Comparison of ENCODE assay signal across 9 cellular contexts in genomic region chr1:155082301-155082940, GRCh38. TPM values are rescaled to one million over a fixed set of nuclear protein-coding genes. Genes with fewer than 3 reads are reported as not detected.
DNase-seq lines count a peak whose midpoint lies in the region; ATAC-seq, FAIRE-seq and TF ChIP-seq lines count a peak whose summit lies in the region.
"Had no signal": no experiment of that assay in that cellular context is flagged by ENCODE, and none has a peak within 500 bp of the region (broad histone marks: within the 10 kb centered on the region; RNA-seq: fewer than 3 reads in every experiment).

No MANE protein-coding gene starts in this region.

- H2AFZ ChIP-seq in HepG2 (ENCODE audit: low read length) = no peak overlapping the region

- intact Hi-C loops in HepG2 (cut with micrococcal nuclease; ENCODE audit: unreplicated experiment) = loop anchor here (5.0 to 10.0 kb wide), 2 partner anchors 35 to 178 kb away; no protein-coding TSS in a partner anchor
- intact Hi-C loops in right lobe of liver (cut with DNase I) = no loop called here
- intact Hi-C loops in vagina (cut with DNase I) = no loop called here

- POLR2A ChIA-PET in HepG2 (lab: Yijun Ruan, JAX) = no interaction called here

- no peak overlapping the region for H3K27ac ChIP-seq in HepG2 (ENCODE audit: extremely low read length, insufficient read depth, low read length)
- no peak overlapping the region for H3K27ac ChIP-seq in right lobe of liver
- peak overlapping the region; percentile 51 for H3K27ac ChIP-seq in vagina

- H3K27ac Mint-ChIP-seq in activated T-cell treated with anti-CD3 and anti-CD28 coated beads, Interleukin-2, amount 50 U/mL, for 72 hours = no peak overlapping the region

- H3K4me3 ChIP-seq in HepG2 (replicated peaks in 1 of 3; ENCODE audit: insufficient read depth in 1 of 3, low read depth in 2 of 3, low read length in 3 of 3) (peak overlapping the region; percentile 22 to 70 (median 41); a peak in 5 of 6 replicates), right lobe of liver (no peak overlapping the region), vagina (peak overlapping the region; percentile 38 to 43)

- peaks cover 0 to 2% of the 10 kb centered on the region in 2 donors for H3K36me3 Mint-ChIP-seq in activated T-cell treated with anti-CD3 and anti-CD28 coated beads, Interleukin-2, amount 50 U/mL, for 72 hours (ENCODE audit: insufficient read depth in 2 of 2)

- ATAC-seq in HepG2 (no peak), right lobe of liver (no peak), GM18511 (IDR thresholded peaks at IDR 0.05; ENCODE audit: unreplicated experiment) (no peak), GM21526 (IDR thresholded peaks at IDR 0.05; ENCODE audit: low FRiP score, unreplicated experiment) (no peak)
- no peak for ATAC-seq in activated T-cell treated with anti-CD3 and anti-CD28 coated beads, Interleukin-2, amount 50 U/mL, for 72 hours (replicated peaks in 1 of 2)

- WGBS in HepG2 (ENCODE audit: low lambda C conversion rate) = 5% methylated on average over 28 of the region's 34 CpGs
- WGBS in right lobe of liver (ENCODE audit: insufficient coverage, low coverage, low lambda C conversion rate, missing lambda C conversion rate) = 1% methylated on average over 14 of the region's 34 CpGs

- H3K79me2 ChIP-seq in HepG2 (ENCODE audit: insufficient read depth, low read length) = no peaks in the 10 kb centered on the region

- peaks cover 4% of the 10 kb centered on the region; the same call in 1 of the 2 replicates for H4K20me1 ChIP-seq in HepG2 (ENCODE audit: insufficient read depth, low read length)

- DNase-seq in HepG2 (ENCODE audit: low spot score) (no peak), right lobe of liver (no peak), left kidney (ENCODE audit: low read depth, low spot score) (peak; percentile 48), vagina (ENCODE audit: extremely low spot score in 2 of 2) (peak in 1 of 2 donors; percentile 71), hippocampal formation (lab: John Stamatoyannopoulos, UW) (no peak)
- DNase-seq in activated T-cell treated with anti-CD3 and anti-CD28 coated beads, Interleukin-2, amount 50 U/mL, for 72 hours = peak in 1 of 2 donors; percentile 44

- peak overlapping the region; percentile 70 to 72 for H3K4me3 Mint-ChIP-seq in activated T-cell treated with anti-CD3 and anti-CD28 coated beads, Interleukin-2, amount 50 U/mL, for 72 hours

- H3K27me3 Mint-ChIP-seq in activated T-cell treated with anti-CD3 and anti-CD28 coated beads, Interleukin-2, amount 50 U/mL, for 72 hours (ENCODE audit: low read depth) = peaks cover 43% of the 10 kb centered on the region

- peak overlapping the region; percentile 90 for H3K4me2 ChIP-seq in HepG2 (ENCODE audit: low read depth, low read length)

- H3K27me3 ChIP-seq in HepG2 (ENCODE audit: control insufficient read depth in 1 of 2, insufficient read depth in 2 of 2, low read length in 2 of 2) (peaks cover 27 to 69% of the 10 kb centered on the region in 2 experiments), right lobe of liver (peaks cover 18 to 34% of the 10 kb centered on the region in 2 donors), vagina (peaks cover 24% of the 10 kb centered on the region)

- BruUV-seq in HepG2 (replicated peaks; lab: Mats Ljungman, UMichigan) = no TSS peak

- H3K9me3 ChIP-seq in HepG2 (ENCODE audit: low read length) (no peaks in the 10 kb centered on the region), right lobe of liver (no peaks in the 10 kb centered on the region), vagina (no peaks in the 10 kb centered on the region)

- peaks cover 47% of the 10 kb centered on the region for H3K4me1 Mint-ChIP-seq in activated T-cell treated with anti-CD3 and anti-CD28 coated beads, Interleukin-2, amount 50 U/mL, for 72 hours (ENCODE audit: low read depth)

- H3K36me3 ChIP-seq in HepG2 (replicated peaks in 1 of 2; ENCODE audit: control insufficient read depth in 1 of 2, insufficient read depth in 2 of 2, low read length in 2 of 2) (no peaks in the 10 kb centered on the region), right lobe of liver (no peaks in the 10 kb centered on the region), vagina (no peaks in the 10 kb centered on the region)

- H3K9ac ChIP-seq in HepG2 (ENCODE audit: insufficient read depth, low read depth, low read length) = no peak overlapping the region

- in situ Hi-C loops in HepG2 (cut with HindIII; ENCODE audit: extremely low pct_ligation_motif_present, low pct_unique_long_range_greater_than_20kb) = no loop called here

- TF ChIP-seq POLR2A in HepG2 (IDR thresholded peaks at IDR 0.05; ENCODE audit: insufficient read depth in 1 of 2, low read depth in 2 of 2, low read length in 2 of 2) (no peak), right lobe of liver (IDR thresholded peaks at IDR 0.05) (no peak), vagina (IDR thresholded peaks at IDR 0.05) (no peak)

- CTCF ChIA-PET in HepG2 (lab: Yijun Ruan, JAX; ENCODE audit: low intra/inter-chr PET ratio, low total read pairs) = no interaction called here

- no peak for FAIRE-seq in HepG2 (lab: Jason Lieb, UNC)

- H3K4me1 ChIP-seq in HepG2 (ENCODE audit: insufficient read depth, low read length) (peaks cover 88% of the 10 kb centered on the region), right lobe of liver (peaks cover 0 to 55% (median 22%) of the 10 kb centered on the region in 4 donors), vagina (peaks cover 70% of the 10 kb centered on the region)

- TF ChIP-seq CTCF in HepG2 (CRISPR knock-in tag; IDR thresholded peaks at IDR 0.05) (no peak), right lobe of liver (IDR thresholded peaks at IDR 0.05) (no peak), vagina (IDR thresholded peaks at IDR 0.05) (no peak)

- no peaks in the 10 kb centered on the region for H3K9me3 Mint-ChIP-seq in activated T-cell treated with anti-CD3 and anti-CD28 coated beads, Interleukin-2, amount 50 U/mL, for 72 hours

- TF ChIP-seq EP300 in HepG2 (IDR thresholded peaks at IDR 0.05; ENCODE audit: low read depth in 2 of 2, low read length in 2 of 2) = no peak
- no peak for TF ChIP-seq EP300 in HepG2 (CRISPR knock-in tag; IDR thresholded peaks at IDR 0.05; ENCODE audit: borderline replicate concordance)

- TF ChIP-seq RAD21 in HepG2 (CRISPR knock-in tag; IDR thresholded peaks at IDR 0.05) = no peak

RNA-seq across cellular contexts. Expression of gene EFNA3, which starts 3.8 kb away (rescaled TPM):
- total RNA-seq in HepG2 (2016; rRNA removed; fragmentation: Illumina TruSeq; extraction: Trizol) = 1.0 and 1.6 TPM in 2 replicates
- 0.62 and 0.71 TPM in 2 replicates for total RNA-seq in HepG2 (2016; cell fraction: cytosol; rRNA removed; fragmentation: Illumina TruSeq; extraction: Trizol; ENCODE audit: low read depth)
- 1.1 and 1.4 TPM in 2 replicates for total RNA-seq in HepG2 (2016; cell fraction: insoluble cytoplasmic fraction; rRNA removed; fragmentation: Illumina TruSeq; extraction: Trizol)
- 1.1 TPM in 2 replicates for total RNA-seq in HepG2 (2016; cell fraction: membrane; rRNA removed; fragmentation: Illumina TruSeq; extraction: Trizol)
- total RNA-seq in HepG2 (2016; cell fraction: nucleus; rRNA removed; fragmentation: Illumina TruSeq; extraction: Trizol) = 0.22 and 0.34 TPM in 2 replicates
- 5.7 and 6.8 TPM in 2 replicates for polyA plus RNA-seq in HepG2 (2011; rRNA removed)
- polyA plus RNA-seq in HepG2 (2011; cell fraction: cytosol; rRNA removed) = 3.6 and 6.1 TPM in 2 replicates
- polyA plus RNA-seq in HepG2 (2011; cell fraction: nucleus; rRNA removed) = 6.0 and 6.7 TPM in 2 replicates
- polyA plus RNA-seq in HepG2 (2012) = 4.7 and 5.0 TPM in 2 replicates
- polyA plus RNA-seq in HepG2 (2016; cell fraction: cytosol; fragmentation: Illumina TruSeq; extraction: Trizol; ENCODE audit: low read depth) = 0.71 and 0.87 TPM in 2 replicates
- polyA plus RNA-seq in HepG2 (2016; cell fraction: insoluble cytoplasmic fraction; fragmentation: Illumina TruSeq; extraction: Trizol; ENCODE audit: low read depth) = 1.6 and 1.7 TPM in 2 replicates
- polyA plus RNA-seq in HepG2 (2016; cell fraction: membrane; fragmentation: Illumina TruSeq; extraction: Trizol; ENCODE audit: low read depth) = 0.94 and 1.0 TPM in 2 replicates
- 1.4 and 2.1 TPM in 2 replicates for polyA plus RNA-seq in HepG2 (2016; cell fraction: nucleus; fragmentation: Illumina TruSeq; extraction: Trizol; ENCODE audit: insufficient read depth, low read depth)
- 8.7 and 10.6 TPM in 2 replicates for polyA minus RNA-seq in HepG2 (2011; rRNA and poly(A)+ RNA removed; ENCODE audit: low replicate concordance)
- polyA minus RNA-seq in HepG2 (2011; cell fraction: cytosol; rRNA and poly(A)+ RNA removed) = 1.8 and 2.5 TPM in 2 replicates
- 1.2 TPM in 1 of 2 replicates, not detected in the other for polyA minus RNA-seq in HepG2 (2011; cell fraction: nucleus; rRNA and poly(A)+ RNA removed)
- total RNA-seq in right lobe of liver = 1 to 10 TPM in 4 of 6 experiments, under 1 TPM in 2; 0.26 to 4.0 (median 2.5) TPM
- 1 to 10 TPM; 4.1 to 4.7 TPM for total RNA-seq in activated T-cell treated with anti-CD3 and anti-CD28 coated beads, Interleukin-2, amount 50 U/mL, for 72 hours
- total RNA-seq in vagina = 22.3 TPM

RNA-seq across cellular contexts. Expression of gene EFNA4, which starts 18.9 kb away (rescaled TPM):
- 9.3 and 17.2 TPM in 2 replicates for total RNA-seq in HepG2 (2016; rRNA removed; fragmentation: Illumina TruSeq; extraction: Trizol)
- 7.3 and 8.5 TPM in 2 replicates for total RNA-seq in HepG2 (2016; cell fraction: cytosol; rRNA removed; fragmentation: Illumina TruSeq; extraction: Trizol; ENCODE audit: low read depth)
- 11.0 and 17.1 TPM in 2 replicates for total RNA-seq in HepG2 (2016; cell fraction: insoluble cytoplasmic fraction; rRNA removed; fragmentation: Illumina TruSeq; extraction: Trizol)
- 8.8 and 11.0 TPM in 2 replicates for total RNA-seq in HepG2 (2016; cell fraction: membrane; rRNA removed; fragmentation: Illumina TruSeq; extraction: Trizol)
- 11.6 and 14.7 TPM in 2 replicates for total RNA-seq in HepG2 (2016; cell fraction: nucleus; rRNA removed; fragmentation: Illumina TruSeq; extraction: Trizol)
- 12.0 and 13.9 TPM in 2 replicates for polyA plus RNA-seq in HepG2 (2011; rRNA removed)
- polyA plus RNA-seq in HepG2 (2011; cell fraction: cytosol; rRNA removed) = 10.6 and 13.8 TPM in 2 replicates
- 8.4 and 8.6 TPM in 2 replicates for polyA plus RNA-seq in HepG2 (2011; cell fraction: nucleus; rRNA removed)
- 6.5 and 7.0 TPM in 2 replicates for polyA plus RNA-seq in HepG2 (2012)
- polyA plus RNA-seq in HepG2 (2016; cell fraction: cytosol; fragmentation: Illumina TruSeq; extraction: Trizol; ENCODE audit: low read depth) = 3.8 and 4.4 TPM in 2 replicates
- polyA plus RNA-seq in HepG2 (2016; cell fraction: insoluble cytoplasmic fraction; fragmentation: Illumina TruSeq; extraction: Trizol; ENCODE audit: low read depth) = 9.8 and 11.5 TPM in 2 replicates
- 5.1 and 5.2 TPM in 2 replicates for polyA plus RNA-seq in HepG2 (2016; cell fraction: membrane; fragmentation: Illumina TruSeq; extraction: Trizol; ENCODE audit: low read depth)
- 25.7 and 27.9 TPM in 2 replicates for polyA plus RNA-seq in HepG2 (2016; cell fraction: nucleus; fragmentation: Illumina TruSeq; extraction: Trizol; ENCODE audit: insufficient read depth, low read depth)
- polyA minus RNA-seq in HepG2 (2011; rRNA and poly(A)+ RNA removed; ENCODE audit: low replicate concordance) = 11.1 and 12.4 TPM in 2 replicates
- polyA minus RNA-seq in HepG2 (2011; cell fraction: cytosol; rRNA and poly(A)+ RNA removed) = 4.8 and 5.1 TPM in 2 replicates
- polyA minus RNA-seq in HepG2 (2011; cell fraction: nucleus; rRNA and poly(A)+ RNA removed) = 2.4 and 3.6 TPM in 2 replicates
- 1 to 10 TPM; 2.3 to 6.4 (median 3.0) TPM for total RNA-seq in right lobe of liver
- total RNA-seq in activated T-cell treated with anti-CD3 and anti-CD28 coated beads, Interleukin-2, amount 50 U/mL, for 72 hours = 1 to 10 TPM; 3.4 to 4.0 TPM
- total RNA-seq in vagina = 13.8 TPM

RNA-seq across cellular contexts. Expression of gene ADAM15, which starts 31.3 kb away (rescaled TPM):
- 12.3 and 25.6 TPM in 2 replicates for total RNA-seq in HepG2 (2016; rRNA removed; fragmentation: Illumina TruSeq; extraction: Trizol)
- total RNA-seq in HepG2 (2016; cell fraction: cytosol; rRNA removed; fragmentation: Illumina TruSeq; extraction: Trizol; ENCODE audit: low read depth) = 9.4 and 10.0 TPM in 2 replicates
- total RNA-seq in HepG2 (2016; cell fraction: insoluble cytoplasmic fraction; rRNA removed; fragmentation: Illumina TruSeq; extraction: Trizol) = 11.8 and 25.5 TPM in 2 replicates
- 12.6 and 15.4 TPM in 2 replicates for total RNA-seq in HepG2 (2016; cell fraction: membrane; rRNA removed; fragmentation: Illumina TruSeq; extraction: Trizol)
- 22.9 and 27.4 TPM in 2 replicates for total RNA-seq in HepG2 (2016; cell fraction: nucleus; rRNA removed; fragmentation: Illumina TruSeq; extraction: Trizol)
- 17.9 and 24.0 TPM in 2 replicates for polyA plus RNA-seq in HepG2 (2011; rRNA removed)
- polyA plus RNA-seq in HepG2 (2011; cell fraction: cytosol; rRNA removed) = 12.5 and 21.6 TPM in 2 replicates
- 100 and 115 TPM in 2 replicates for polyA plus RNA-seq in HepG2 (2011; cell fraction: nucleus; rRNA removed)
- polyA plus RNA-seq in HepG2 (2012) = 14.8 and 20.2 TPM in 2 replicates
- 8.0 and 8.2 TPM in 2 replicates for polyA plus RNA-seq in HepG2 (2016; cell fraction: cytosol; fragmentation: Illumina TruSeq; extraction: Trizol; ENCODE audit: low read depth)
- 10.2 and 14.0 TPM in 2 replicates for polyA plus RNA-seq in HepG2 (2016; cell fraction: insoluble cytoplasmic fraction; fragmentation: Illumina TruSeq; extraction: Trizol; ENCODE audit: low read depth)
- 11.2 and 16.1 TPM in 2 replicates for polyA plus RNA-seq in HepG2 (2016; cell fraction: membrane; fragmentation: Illumina TruSeq; extraction: Trizol; ENCODE audit: low read depth)
- 65.2 and 66.0 TPM in 2 replicates for polyA plus RNA-seq in HepG2 (2016; cell fraction: nucleus; fragmentation: Illumina TruSeq; extraction: Trizol; ENCODE audit: insufficient read depth, low read depth)
- polyA minus RNA-seq in HepG2 (2011; rRNA and poly(A)+ RNA removed; ENCODE audit: low replicate concordance) = 69.0 and 416 TPM in 2 replicates
- polyA minus RNA-seq in HepG2 (2011; cell fraction: cytosol; rRNA and poly(A)+ RNA removed) = 13.6 and 23.7 TPM in 2 replicates
- polyA minus RNA-seq in HepG2 (2011; cell fraction: nucleus; rRNA and poly(A)+ RNA removed) = 19.4 and 22.5 TPM in 2 replicates
- 10 to 100 TPM; 16.2 to 33.9 (median 26.4) TPM for total RNA-seq in right lobe of liver
- 10 to 100 TPM; 40.8 to 42.1 TPM for total RNA-seq in activated T-cell treated with anti-CD3 and anti-CD28 coated beads, Interleukin-2, amount 50 U/mL, for 72 hours
- total RNA-seq in vagina = 193 TPM

RNA-seq across cellular contexts. Expression of gene EFNA1, which starts 45.3 kb away (rescaled TPM):
- total RNA-seq in HepG2 (2016; rRNA removed; fragmentation: Illumina TruSeq; extraction: Trizol) (41.2 and 81.8 TPM in 2 replicates), right lobe of liver (100 to 1,000 TPM in 5 of 6 experiments, 10 to 100 TPM in 1; 87.5 to 419 (median 196) TPM), vagina (57.9 TPM)
- 20.3 and 22.5 TPM in 2 replicates for total RNA-seq in HepG2 (2016; cell fraction: cytosol; rRNA removed; fragmentation: Illumina TruSeq; extraction: Trizol; ENCODE audit: low read depth)
- 43.8 and 83.7 TPM in 2 replicates for total RNA-seq in HepG2 (2016; cell fraction: insoluble cytoplasmic fraction; rRNA removed; fragmentation: Illumina TruSeq; extraction: Trizol)
- total RNA-seq in HepG2 (2016; cell fraction: membrane; rRNA removed; fragmentation: Illumina TruSeq; extraction: Trizol) = 37.3 and 39.8 TPM in 2 replicates
- 83.6 and 87.9 TPM in 2 replicates for total RNA-seq in HepG2 (2016; cell fraction: nucleus; rRNA removed; fragmentation: Illumina TruSeq; extraction: Trizol)
- 874 and 1,163 TPM in 2 replicates for polyA plus RNA-seq in HepG2 (2011; rRNA removed)
- polyA plus RNA-seq in HepG2 (2011; cell fraction: cytosol; rRNA removed) = 750 and 916 TPM in 2 replicates
- 390 and 585 TPM in 2 replicates for polyA plus RNA-seq in HepG2 (2011; cell fraction: nucleus; rRNA removed)
- 254 and 427 TPM in 2 replicates for polyA plus RNA-seq in HepG2 (2012)
- 16.7 and 18.6 TPM in 2 replicates for polyA plus RNA-seq in HepG2 (2016; cell fraction: cytosol; fragmentation: Illumina TruSeq; extraction: Trizol; ENCODE audit: low read depth)
- 45.4 and 47.8 TPM in 2 replicates for polyA plus RNA-seq in HepG2 (2016; cell fraction: insoluble cytoplasmic fraction; fragmentation: Illumina TruSeq; extraction: Trizol; ENCODE audit: low read depth)
- polyA plus RNA-seq in HepG2 (2016; cell fraction: membrane; fragmentation: Illumina TruSeq; extraction: Trizol; ENCODE audit: low read depth) = 25.2 and 27.9 TPM in 2 replicates
- polyA plus RNA-seq in HepG2 (2016; cell fraction: nucleus; fragmentation: Illumina TruSeq; extraction: Trizol; ENCODE audit: insufficient read depth, low read depth) = 175 and 184 TPM in 2 replicates
- 139 and 593 TPM in 2 replicates for polyA minus RNA-seq in HepG2 (2011; rRNA and poly(A)+ RNA removed; ENCODE audit: low replicate concordance)
- 195 and 264 TPM in 2 replicates for polyA minus RNA-seq in HepG2 (2011; cell fraction: cytosol; rRNA and poly(A)+ RNA removed)
- 72.6 and 120 TPM in 2 replicates for polyA minus RNA-seq in HepG2 (2011; cell fraction: nucleus; rRNA and poly(A)+ RNA removed)
- total RNA-seq in activated T-cell treated with anti-CD3 and anti-CD28 coated beads, Interleukin-2, amount 50 U/mL, for 72 hours = 1 to 10 TPM in 1 of 2 donors, under 1 TPM in 1; 1.00 to 1.4 TPM

RNA-seq across cellular contexts. Expression of gene DCST1, which starts 48.8 kb away (rescaled TPM):
- total RNA-seq in HepG2 (2016; rRNA removed; fragmentation: Illumina TruSeq; extraction: Trizol) (not detected in 2 replicates), right lobe of liver (not detected), vagina (not detected)
- total RNA-seq in HepG2 (2016; cell fraction: cytosol; rRNA removed; fragmentation: Illumina TruSeq; extraction: Trizol; ENCODE audit: low read depth) = not detected in 2 replicates
- not detected in 2 replicates for total RNA-seq in HepG2 (2016; cell fraction: insoluble cytoplasmic fraction; rRNA removed; fragmentation: Illumina TruSeq; extraction: Trizol)
- total RNA-seq in HepG2 (2016; cell fraction: membrane; rRNA removed; fragmentation: Illumina TruSeq; extraction: Trizol) = not detected in 2 replicates
- not detected in 2 replicates for total RNA-seq in HepG2 (2016; cell fraction: nucleus; rRNA removed; fragmentation: Illumina TruSeq; extraction: Trizol)
- polyA plus RNA-seq in HepG2 (2011; rRNA removed) = 0.04 TPM in 1 of 2 replicates, not detected in the other
- polyA plus RNA-seq in HepG2 (2011; cell fraction: cytosol; rRNA removed) = not detected in 2 replicates
- 0.19 and 0.24 TPM in 2 replicates for polyA plus RNA-seq in HepG2 (2011; cell fraction: nucleus; rRNA removed)
- not detected in 2 replicates for polyA plus RNA-seq in HepG2 (2012)
- polyA plus RNA-seq in HepG2 (2016; cell fraction: cytosol; fragmentation: Illumina TruSeq; extraction: Trizol; ENCODE audit: low read depth) = not detected in 2 replicates
- not detected in 2 replicates for polyA plus RNA-seq in HepG2 (2016; cell fraction: insoluble cytoplasmic fraction; fragmentation: Illumina TruSeq; extraction: Trizol; ENCODE audit: low read depth)
- polyA plus RNA-seq in HepG2 (2016; cell fraction: membrane; fragmentation: Illumina TruSeq; extraction: Trizol; ENCODE audit: low read depth) = not detected in 2 replicates
- not detected in 2 replicates for polyA plus RNA-seq in HepG2 (2016; cell fraction: nucleus; fragmentation: Illumina TruSeq; extraction: Trizol; ENCODE audit: insufficient read depth, low read depth)
- polyA minus RNA-seq in HepG2 (2011; rRNA and poly(A)+ RNA removed; ENCODE audit: low replicate concordance) = not detected in 2 replicates
- not detected in 2 replicates for polyA minus RNA-seq in HepG2 (2011; cell fraction: cytosol; rRNA and poly(A)+ RNA removed)
- polyA minus RNA-seq in HepG2 (2011; cell fraction: nucleus; rRNA and poly(A)+ RNA removed) = not detected in 2 replicates
- total RNA-seq in activated T-cell treated with anti-CD3 and anti-CD28 coated beads, Interleukin-2, amount 50 U/mL, for 72 hours = under 1 TPM in 1 of 2 donors, not detected in 1; 0.10 TPM
- total RNA-seq: kidney epithelial cell had no signal

Comparison
In these comparisons a context has a peak if more than half of its experiments do, and no peak if none do; other contexts are left out.
1. H3K4me3 ChIP-seq: peak in HepG2 (3 of 3) and vagina (2 of 2); none in right lobe of liver (0 of 3).